In genomic region chr10:63208981-63209380, GRCh38 we compare ENCODE assay signal across 13 cellular contexts.
A peak's percentile ranks its signal among the peaks of the same experiment; 100 is the strongest.
DNase-seq lines count a peak whose midpoint lies in the region; ATAC-seq and TF ChIP-seq lines count a peak whose summit lies in the region.
"Had no signal": no experiment of that assay in that cellular context is flagged by ENCODE, and none has a peak within 500 bp of the region (broad histone marks: within the 10 kb centered on the region; RNA-seq: fewer than 3 reads in every experiment).

No MANE protein-coding gene starts in this region.

- H3K4me2 ChIP-seq in PC-3 (ENCODE audit: low read length) = no peak overlapping the region
- H3K4me2 ChIP-seq: BLaER1 had no signal

- no peak for ATAC-seq in PC-3
- ATAC-seq: heart right ventricle, Panc1 had no signal

- H3K9me3 ChIP-seq in PC-3 (ENCODE audit: low read length) = no peaks in the 10 kb centered on the region
- no peaks in the 10 kb centered on the region for H3K9me3 ChIP-seq in ascending aorta
- H3K9me3 ChIP-seq: BLaER1, heart right ventricle, upper lobe of left lung had no signal

- H3K9me2 ChIP-seq in PC-3 (replicated peaks; ENCODE audit: low read length) = no peaks in the 10 kb centered on the region

- H3K36me3 Mint-ChIP-seq in brain = peaks cover 60% of the 10 kb centered on the region
- H3K36me3 Mint-ChIP-seq in T-helper 2 cell treated with Interferon-gamma antibody and Interleukin-4, amounts not matched to agents 5 μg/mL and 100 μg/mL, for 36 hours (ENCODE audit: low read depth) = peaks cover 48% of the 10 kb centered on the region

- TF ChIP-seq CTCF in brain (conservative IDR thresholded peaks at IDR 0.05) (no peak), PC-3 (conservative IDR thresholded peaks at IDR 0.05; ENCODE audit: low read depth, low read length) (no peak), ascending aorta (IDR thresholded peaks at IDR 0.05) (no peak)

- H3K4me3 Mint-ChIP-seq in brain = peak overlapping the region in 3 of 5 experiments; percentile 14 to 69 (median 53)
- H3K4me3 Mint-ChIP-seq in T-helper 2 cell treated with Interferon-gamma antibody and Interleukin-4, amounts not matched to agents 5 μg/mL and 100 μg/mL, for 36 hours = no peak overlapping the region

- no peak overlapping the region for H2AFZ ChIP-seq in PC-3 (ENCODE audit: low read length)

- peaks cover 61% of the 10 kb centered on the region for H3K79me2 ChIP-seq in PC-3 (ENCODE audit: low read length)

- H3K36me3 ChIP-seq in PC-3 (ENCODE audit: low read depth, low read length) (peaks cover 75% of the 10 kb centered on the region), ascending aorta (peaks cover 7 to 8% of the 10 kb centered on the region in 2 donors)

- peaks cover 0 to 4% (median 0%) of the 10 kb centered on the region in 5 experiments for H3K9me3 Mint-ChIP-seq in brain
- H3K9me3 Mint-ChIP-seq in T-helper 2 cell treated with Interferon-gamma antibody and Interleukin-4, amounts not matched to agents 5 μg/mL and 100 μg/mL, for 36 hours = peaks cover 7% of the 10 kb centered on the region

- H3K4me3 ChIP-seq in PC-3 (ENCODE audit: low read length) (no peak overlapping the region), ascending aorta (no peak overlapping the region)
- H3K4me3 ChIP-seq: BLaER1, heart right ventricle, upper lobe of left lung had no signal

- peaks cover 65% of the 10 kb centered on the region for H3K4me1 Mint-ChIP-seq in brain
- H3K4me1 Mint-ChIP-seq in T-helper 2 cell treated with Interferon-gamma antibody and Interleukin-4, amounts not matched to agents 5 μg/mL and 100 μg/mL, for 36 hours (ENCODE audit: low read depth) = peaks cover 47% of the 10 kb centered on the region

- H3K9ac ChIP-seq in PC-3 (ENCODE audit: low read length) = no peak overlapping the region
- H3K9ac ChIP-seq: BLaER1 had no signal

- peaks cover 8% of the 10 kb centered on the region for H3K4me1 ChIP-seq in PC-3 (ENCODE audit: insufficient read depth, low read length)
- peaks cover 5 to 27% of the 10 kb centered on the region in 2 donors for H3K4me1 ChIP-seq in ascending aorta

- H3K27ac ChIP-seq in PC-3 (ENCODE audit: low read length) (no peak overlapping the region), ascending aorta (no peak overlapping the region)
- H3K27ac ChIP-seq: BLaER1, upper lobe of left lung had no signal

- DNase-seq in AG20443 (ENCODE audit: low spot score) (peak; percentile 40), HEK293T (ENCODE audit: extremely low spot score) (peak; percentile 10), islet precursor cell (peak; percentile 66), PC-3 (no peak), NCI-H2196 treated with DMSO at 0.1 percent for 48 hours (lab: John Stamatoyannopoulos, UW; ENCODE audit: unreplicated experiment) (no peak), ascending aorta (ENCODE audit: low spot score in 2 of 2) (no peak)
- no peak for DNase-seq in T-helper 2 cell treated with Interferon-gamma antibody and Interleukin-4, amounts not matched to agents 5 μg/mL and 100 μg/mL, for 36 hours (ENCODE audit: low spot score)
- DNase-seq: heart right ventricle, Kasumi-1, upper lobe of left lung had no signal

- H3K27ac Mint-ChIP-seq in brain = peak overlapping the region in 4 of 5 experiments; percentile 12 to 89 (median 86)
- H3K27ac Mint-ChIP-seq in T-helper 2 cell treated with Interferon-gamma antibody and Interleukin-4, amounts not matched to agents 5 μg/mL and 100 μg/mL, for 36 hours = no peak overlapping the region

- BruUV-seq in PC-3 (replicated peaks; lab: Mats Ljungman, UMichigan) = no TSS peak

- peaks cover 38% of the 10 kb centered on the region for H4K20me1 ChIP-seq in PC-3 (ENCODE audit: low read length)

- intact Hi-C loops in PC-3 (cut with micrococcal nuclease) (no loop called here), ascending aorta (cut with DNase I) (loop anchor here (5.0 kb wide), 1 partner anchor 313 kb away; the partner anchor contains the start of gene REEP3)

- POLR2A ChIA-PET in HEK293T (lab: Yijun Ruan, JAX) = no interaction called here
- POLR2A ChIA-PET in PC-3 (lab: Charles Lee; ENCODE audit: unreplicated experiment) = no interaction called here

- H3K27me3 Mint-ChIP-seq in brain = no peaks in the 10 kb centered on the region
- H3K27me3 Mint-ChIP-seq in T-helper 2 cell treated with Interferon-gamma antibody and Interleukin-4, amounts not matched to agents 5 μg/mL and 100 μg/mL, for 36 hours (ENCODE audit: low read depth) = no peaks in the 10 kb centered on the region

- H3K27me3 ChIP-seq in PC-3 (ENCODE audit: low read length) (no peaks in the 10 kb centered on the region), ascending aorta (no peaks in the 10 kb centered on the region)
- H3K27me3 ChIP-seq: BLaER1, heart right ventricle, upper lobe of left lung had no signal

- no peaks in the 10 kb centered on the region for H3F3A ChIP-seq in PC-3 (ENCODE audit: low read length, unreplicated experiment)

- CTCF ChIA-PET in HEK293T (lab: Yijun Ruan, JAX) = no interaction called here
- CTCF ChIA-PET in PC-3 (lab: Charles Lee) = no interaction called here

TF ChIP-seq in HEK293T, 16 proteins besides CTCF, POLR2A, EP300 and RAD21:
- TF ChIP-seq FOXM1 (IDR thresholded peaks at IDR 0.05; ENCODE audit: borderline replicate concordance) (no peak), ARNT (IDR thresholded peaks at IDR 0.05) (no peak), ZNF384 (IDR thresholded peaks at IDR 0.05) (no peak), BHLHE40 (IDR thresholded peaks at IDR 0.05; ENCODE audit: borderline replicate concordance) (no peak), SP1 (IDR thresholded peaks at IDR 0.05) (no peak), NFRKB (IDR thresholded peaks at IDR 0.05) (no peak), PKNOX1 (IDR thresholded peaks at IDR 0.05) (no peak), FOXA1 (IDR thresholded peaks at IDR 0.05) (no peak), FOXK2 (IDR thresholded peaks at IDR 0.05) (no peak), HDGF (IDR thresholded peaks at IDR 0.05; ENCODE audit: borderline replicate concordance) (no peak), CTBP1 (IDR thresholded peaks at IDR 0.05; ENCODE audit: borderline replicate concordance) (no peak), ELF4 (IDR thresholded peaks at IDR 0.05) (no peak), TARDBP (IDR thresholded peaks at IDR 0.05) (no peak), LEF1 (IDR thresholded peaks at IDR 0.05; ENCODE audit: borderline replicate concordance) (no peak), L3MBTL2 (conservative IDR thresholded peaks at IDR 0.05) (no peak), SUZ12 (IDR thresholded peaks at IDR 0.05) (no peak)
TF ChIP-seq in HEK293T: peak in this region for 0.

Comparison
In these comparisons a context has a peak if more than half of its experiments do, and no peak if none do; other contexts are left out.
1. DNase-seq: peak in AG20443 (single experiment), HEK293T (single experiment) and islet precursor cell (single experiment); none in PC-3 (single experiment), NCI-H2196 treated with DMSO at 0.1 percent for 48 hours (single experiment), T-helper 2 cell treated with Interferon-gamma antibody and Interleukin-4, amounts not matched to agents 5 μg/mL and 100 μg/mL, for 36 hours (single experiment) and ascending aorta (0 of 2).